Comparison of ENCODE assay signal across 1 cellular context in genomic region chr1:32187850-32188249, GRCh38.
TF ChIP-seq lines count a peak whose summit lies in the region.

No MANE protein-coding gene starts in this region.

TF ChIP-seq in HepG2, 621 proteins besides CTCF, POLR2A, EP300 and RAD21:
- TF ChIP-seq SRF (IDR thresholded peaks at IDR 0.05; ENCODE audit: low read depth, low read length), result no peak
- peak; percentile 29 for TF ChIP-seq AGO2 (optimal IDR thresholded peaks at IDR 0.05; ENCODE audit: low read depth, low read length)
TF ChIP-seq in HepG2: peak in this region for 1.
